Comparison of ENCODE assay signal across 17 cellular contexts in the genomic region with DNA sequence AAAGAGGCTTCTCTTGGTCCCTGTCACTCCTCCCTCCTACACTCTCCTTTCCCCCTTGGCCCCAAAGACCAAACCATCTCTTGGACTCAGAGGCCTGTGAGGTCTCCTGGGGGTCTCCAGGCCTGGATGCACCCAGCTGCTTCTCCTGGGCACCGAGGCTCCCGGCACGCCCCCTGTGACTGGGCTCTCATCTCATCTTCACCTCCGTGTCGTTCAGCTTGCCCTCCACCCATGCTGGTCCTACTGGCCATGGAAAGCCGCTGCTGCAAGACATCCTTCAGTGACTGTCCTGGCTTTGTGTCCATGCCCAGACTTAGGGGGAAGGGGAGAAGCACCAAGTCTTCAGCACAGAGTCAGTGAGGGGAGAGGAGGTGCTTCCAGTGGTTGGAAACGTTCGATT.
"Had no signal": no experiment of that assay in that cellular context is flagged by ENCODE, and none has a peak within 500 bp of the region (broad histone marks: within the 10 kb centered on the region; RNA-seq: fewer than 3 reads in every experiment).

No MANE protein-coding gene starts in this region.

- H3K4me1 ChIP-seq: foreskin keratinocyte, uterus had no signal

- H3K4me3 ChIP-seq: colonic mucosa, mucosa of descending colon, stomach, thoracic aorta, transverse colon, uterus had no signal

- ATAC-seq: foreskin keratinocyte, left cardiac atrium, mucosa of descending colon, sciatic nerve had no signal

- H3K9me3 Mint-ChIP-seq: immature natural killer cell, nephron had no signal

- H3K36me3 Mint-ChIP-seq: immature natural killer cell had no signal

- H3K36me3 ChIP-seq: colonic mucosa, stomach, thoracic aorta, transverse colon, uterus had no signal

- H3K27ac Mint-ChIP-seq: immature natural killer cell, nephron had no signal

- H3K9me3 ChIP-seq: colonic mucosa, mucosa of descending colon, stomach, thoracic aorta, transverse colon, uterus had no signal

- H3K27ac ChIP-seq: colonic mucosa, foreskin keratinocyte, stomach, thoracic aorta, transverse colon, uterus had no signal

- DNase-seq: colonic mucosa; dermis blood vessel endothelial cell; foreskin keratinocyte; immature natural killer cell; left cardiac atrium; mucosa of descending colon; posterior cingulate gyrus; stimulated activated CD4-positive, alpha-beta T cell treated with anti-CD3 and anti-CD28 coated beads, Interleukin-2, amount 100 ng/mL, for 24 hours; stimulated activated CD4-positive, alpha-beta T cell treated with anti-CD3 and anti-CD28 coated beads, Interleukin-4, amount 100 ng/mL, for 4 hours; stimulated activated naive CD4-positive, alpha-beta T cell; stomach; substantia nigra; transverse colon; uterus had no signal

- H3K4me3 Mint-ChIP-seq: immature natural killer cell, nephron had no signal
